32 cellular contexts compared by ENCODE assay signal in genomic region chr5:160929343-160929742, GRCh38.
DNase-seq lines count a peak whose midpoint lies in the region; ATAC-seq, FAIRE-seq and TF ChIP-seq lines count a peak whose summit lies in the region.
"Had no signal": no experiment of that assay in that cellular context is flagged by ENCODE, and none has a peak within 500 bp of the region (broad histone marks: within the 10 kb centered on the region; RNA-seq: fewer than 3 reads in every experiment).

No MANE protein-coding gene starts in this region.

- no peak overlapping the region for H3K4me3 ChIP-seq in GM23338
- H3K4me3 ChIP-seq in bronchial epithelial cell (ENCODE audit: low read depth, low read length), result no peak overlapping the region
- H3K4me3 ChIP-seq in stomach, result peak overlapping the region in 1 of 4 donors; percentile 16
- H3K4me3 ChIP-seq: coronary artery, pancreas, PC-9, testis had no signal

- H3K4me1 Mint-ChIP-seq in GM23338, result peaks cover 30% of the 10 kb centered on the region
- H3K4me1 Mint-ChIP-seq: memory B cell had no signal

- no peaks in the 10 kb centered on the region for H3K27me3 Mint-ChIP-seq in GM23338 (ENCODE audit: insufficient read depth, low read depth, poor library complexity)
- H3K27me3 Mint-ChIP-seq: effector memory CD8-positive, alpha-beta T cell; memory B cell had no signal

- no peaks in the 10 kb centered on the region for H3F3A ChIP-seq in GM23338 (replicated peaks; ENCODE audit: low read depth)

- no peaks in the 10 kb centered on the region for H4K20me1 ChIP-seq in GM23338 (replicated peaks; ENCODE audit: insufficient read depth)

- no peaks in the 10 kb centered on the region for H3K9me3 Mint-ChIP-seq in GM23338
- H3K9me3 Mint-ChIP-seq: CD8-positive, alpha-beta T cell; effector memory CD8-positive, alpha-beta T cell; neural crest cell; T-helper 1 cell treated with Interleukin-12 subunit alpha and Interleukin-12 subunit beta and Interleukin-4 antibody, amounts not matched to agents 30 μg/mL and 1 μg/mL, for 36 hours had no signal

- no peak overlapping the region for H3K4me3 Mint-ChIP-seq in GM23338
- H3K4me3 Mint-ChIP-seq: CD8-positive, alpha-beta T cell; effector memory CD8-positive, alpha-beta T cell; memory B cell; neural crest cell; T-helper 1 cell treated with Interleukin-12 subunit alpha and Interleukin-12 subunit beta and Interleukin-4 antibody, amounts not matched to agents 30 μg/mL and 1 μg/mL, for 36 hours had no signal

- DNase-seq in GM23338 (ENCODE audit: low spot score), result no peak
- DNase-seq in bronchial epithelial cell (ENCODE audit: low read depth), result peak; percentile 21
- DNase-seq in left colon, result peak; percentile 70 to 74
- peak; percentile 81 for DNase-seq in stomach
- no peak for DNase-seq in substantia nigra (lab: John Stamatoyannopoulos, UW)
- no peak for DNase-seq in SW480 (ENCODE audit: low spot score)
- DNase-seq in NCI-H748 treated with DMSO at 0.1 percent for 48 hours (lab: John Stamatoyannopoulos, UW), result no peak
- DNase-seq: activated CD4-positive, alpha-beta T cell treated with anti-CD3 and anti-CD28 coated beads, Interleukin-2, amount 50 U/mL, for 48 hours; activated CD4-positive, CD25-positive, alpha-beta regulatory T cell treated with anti-CD3 and anti-CD28 coated beads, Interleukin-2, amount 50 U/mL, for 72 hours; activated gamma-delta T cell treated with Interleukin-2 at 50 U/mL for 16 hours; activated T-cell treated with anti-CD3 and anti-CD28 coated beads, Interleukin-2, amount 50 U/mL, for 48 hours; BE2C; CD8-positive, alpha-beta T cell; DMS 273 treated with DMSO at 0.1 percent for 48 hours; effector memory CD8-positive, alpha-beta T cell; NCI-H146; NCI-H524 treated with DMSO at 0.1 percent for 48 hours; NK-92 treated with Interleukin-12 subunit alpha and Interleukin-12 subunit beta, amount 100 ng/mL, for 24 hours; pancreas; PC-9; retina; SK-N-SH; stimulated activated naive CD4-positive, alpha-beta T cell; testis had no signal

- peaks cover 3% of the 10 kb centered on the region; the same call in 1 of the 2 replicates for H3K9me2 ChIP-seq in GM23338 (ENCODE audit: insufficient read depth)
- H3K9me2 ChIP-seq: SK-N-SH had no signal

- no peaks in the 10 kb centered on the region for H3K9me3 ChIP-seq in stomach
- H3K9me3 ChIP-seq: BE2C, pancreas, SK-N-SH, testis had no signal

- no peak for FAIRE-seq in bronchial epithelial cell (lab: Jason Lieb, UNC)
- FAIRE-seq: astrocyte, frontal cortex, GM12891, pancreas had no signal

- TF ChIP-seq CTCF in GM23338 (conservative IDR thresholded peaks at IDR 0.05; ENCODE audit: low read depth in 2 of 2), result no peak
- no peak for TF ChIP-seq CTCF in bronchial epithelial cell (IDR thresholded peaks at IDR 0.05; ENCODE audit: insufficient read depth, low read length, severe bottlenecking)
- no peak for TF ChIP-seq CTCF in stomach (IDR thresholded peaks at IDR 0.05)

- no peaks in the 10 kb centered on the region for H3K27me3 ChIP-seq in GM23338 (ENCODE audit: insufficient read depth)
- no peaks in the 10 kb centered on the region for H3K27me3 ChIP-seq in bronchial epithelial cell (ENCODE audit: control insufficient read depth, insufficient read depth, low read length)
- no peaks in the 10 kb centered on the region for H3K27me3 ChIP-seq in stomach
- H3K27me3 ChIP-seq: BE2C, pancreas, testis had no signal

- H3K27ac Mint-ChIP-seq in GM23338, result no peak overlapping the region
- H3K27ac Mint-ChIP-seq: CD8-positive, alpha-beta T cell; effector memory CD8-positive, alpha-beta T cell; memory B cell; T-helper 1 cell treated with Interleukin-12 subunit alpha and Interleukin-12 subunit beta and Interleukin-4 antibody, amounts not matched to agents 30 μg/mL and 1 μg/mL, for 36 hours had no signal

- H3K4me1 ChIP-seq in GM23338 (ENCODE audit: insufficient read depth) (peaks cover 7% of the 10 kb centered on the region), stomach (peaks cover 10 to 46% (median 28%) of the 10 kb centered on the region in 4 donors)
- H3K4me1 ChIP-seq: BE2C had no signal

- intact Hi-C loops in left colon (cut with DNase I, micrococcal nuclease), result no loop called here
- intact Hi-C loops in stomach (cut with DNase I; ENCODE audit: low total_unique reads), result no loop called here

- H3K79me2 ChIP-seq in GM23338 (replicated peaks; ENCODE audit: insufficient read depth), result no peaks in the 10 kb centered on the region

- no peak overlapping the region; the same call in 1 of the 2 replicates for H2AFZ ChIP-seq in GM23338
- H2AFZ ChIP-seq: PC-9 had no signal

- no peak for TF ChIP-seq POLR2A in stomach (IDR thresholded peaks at IDR 0.05)

- ATAC-seq in GM23338 (peak; percentile 44), left colon (peak; percentile 79), HG03354 (IDR thresholded peaks at IDR 0.05; ENCODE audit: poor library complexity, severe bottlenecking, unreplicated experiment) (no peak)
- ATAC-seq: CD8-positive, alpha-beta T cell; effector memory CD8-positive, alpha-beta T cell had no signal

- H3K4me2 ChIP-seq in GM23338, result no peak overlapping the region
- H3K4me2 ChIP-seq: PC-9, SK-N-SH had no signal

- 40 to 73% (median 49%) methylated on average over 3 of the region's 3 CpGs for WGBS in stomach, 5 donors

- no peaks in the 10 kb centered on the region for H3K36me3 ChIP-seq in GM23338 (ENCODE audit: insufficient read depth)
- no peaks in the 10 kb centered on the region for H3K36me3 ChIP-seq in bronchial epithelial cell (ENCODE audit: control insufficient read depth, insufficient read depth, low read length)
- H3K36me3 ChIP-seq in stomach, result no peaks in the 10 kb centered on the region
- H3K36me3 ChIP-seq: BE2C, pancreas had no signal

- no peak for TF ChIP-seq EP300 in stomach (IDR thresholded peaks at IDR 0.05)

- H3K27ac ChIP-seq in GM23338 (ENCODE audit: low read depth) (no peak overlapping the region), stomach (peak overlapping the region in 4 of 5 donors; percentile 43 to 89 (median 56)), substantia nigra (ENCODE audit: low read depth, low read length, poor library complexity, severe bottlenecking) (no peak overlapping the region)
- H3K27ac ChIP-seq: coronary artery, pancreas, PC-9, testis had no signal

- no peaks in the 10 kb centered on the region for H3K36me3 Mint-ChIP-seq in GM23338 (ENCODE audit: low read depth)
- H3K36me3 Mint-ChIP-seq: CD8-positive, alpha-beta T cell; memory B cell had no signal

TF ChIP-seq in GM23338, 12 proteins besides CTCF, POLR2A, EP300 and RAD21 (continues in another document):
- no peak for TF ChIP-seq ZNF331 (CRISPR knock-in tag; IDR thresholded peaks at IDR 0.05; ENCODE audit: low read depth)
- no peak for TF ChIP-seq EZH2phosphoT487 (IDR thresholded peaks at IDR 0.05; ENCODE audit: unreplicated experiment)
- TF ChIP-seq, protein P1, sequence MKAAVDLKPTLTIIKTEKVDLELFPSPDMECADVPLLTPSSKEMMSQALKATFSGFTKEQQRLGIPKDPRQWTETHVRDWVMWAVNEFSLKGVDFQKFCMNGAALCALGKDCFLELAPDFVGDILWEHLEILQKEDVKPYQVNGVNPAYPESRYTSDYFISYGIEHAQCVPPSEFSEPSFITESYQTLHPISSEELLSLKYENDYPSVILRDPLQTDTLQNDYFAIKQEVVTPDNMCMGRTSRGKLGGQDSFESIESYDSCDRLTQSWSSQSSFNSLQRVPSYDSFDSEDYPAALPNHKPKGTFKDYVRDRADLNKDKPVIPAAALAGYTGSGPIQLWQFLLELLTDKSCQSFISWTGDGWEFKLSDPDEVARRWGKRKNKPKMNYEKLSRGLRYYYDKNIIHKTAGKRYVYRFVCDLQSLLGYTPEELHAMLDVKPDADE (IDR thresholded peaks at IDR 0.05), result no peak
- no peak for TF ChIP-seq STAT1 (IDR thresholded peaks at IDR 0.05; ENCODE audit: unreplicated experiment)
- TF ChIP-seq NANOG (IDR thresholded peaks at IDR 0.05; ENCODE audit: borderline replicate concordance), result no peak
- no peak for TF ChIP-seq ZNF114 (CRISPR knock-in tag; IDR thresholded peaks at IDR 0.05)
- no peak for TF ChIP-seq EZH2 (IDR thresholded peaks at IDR 0.05; ENCODE audit: low read depth, unreplicated experiment)
- TF ChIP-seq JUNB (IDR thresholded peaks at IDR 0.05; ENCODE audit: unreplicated experiment), result no peak
- no peak for TF ChIP-seq POLR2AphosphoS5 (IDR thresholded peaks at IDR 0.05; ENCODE audit: low read depth)
- TF ChIP-seq, protein P2, sequence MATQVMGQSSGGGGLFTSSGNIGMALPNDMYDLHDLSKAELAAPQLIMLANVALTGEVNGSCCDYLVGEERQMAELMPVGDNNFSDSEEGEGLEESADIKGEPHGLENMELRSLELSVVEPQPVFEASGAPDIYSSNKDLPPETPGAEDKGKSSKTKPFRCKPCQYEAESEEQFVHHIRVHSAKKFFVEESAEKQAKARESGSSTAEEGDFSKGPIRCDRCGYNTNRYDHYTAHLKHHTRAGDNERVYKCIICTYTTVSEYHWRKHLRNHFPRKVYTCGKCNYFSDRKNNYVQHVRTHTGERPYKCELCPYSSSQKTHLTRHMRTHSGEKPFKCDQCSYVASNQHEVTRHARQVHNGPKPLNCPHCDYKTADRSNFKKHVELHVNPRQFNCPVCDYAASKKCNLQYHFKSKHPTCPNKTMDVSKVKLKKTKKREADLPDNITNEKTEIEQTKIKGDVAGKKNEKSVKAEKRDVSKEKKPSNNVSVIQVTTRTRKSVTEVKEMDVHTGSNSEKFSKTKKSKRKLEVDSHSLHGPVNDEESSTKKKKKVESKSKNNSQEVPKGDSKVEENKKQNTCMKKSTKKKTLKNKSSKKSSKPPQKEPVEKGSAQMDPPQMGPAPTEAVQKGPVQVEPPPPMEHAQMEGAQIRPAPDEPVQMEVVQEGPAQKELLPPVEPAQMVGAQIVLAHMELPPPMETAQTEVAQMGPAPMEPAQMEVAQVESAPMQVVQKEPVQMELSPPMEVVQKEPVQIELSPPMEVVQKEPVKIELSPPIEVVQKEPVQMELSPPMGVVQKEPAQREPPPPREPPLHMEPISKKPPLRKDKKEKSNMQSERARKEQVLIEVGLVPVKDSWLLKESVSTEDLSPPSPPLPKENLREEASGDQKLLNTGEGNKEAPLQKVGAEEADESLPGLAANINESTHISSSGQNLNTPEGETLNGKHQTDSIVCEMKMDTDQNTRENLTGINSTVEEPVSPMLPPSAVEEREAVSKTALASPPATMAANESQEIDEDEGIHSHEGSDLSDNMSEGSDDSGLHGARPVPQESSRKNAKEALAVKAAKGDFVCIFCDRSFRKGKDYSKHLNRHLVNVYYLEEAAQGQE (IDR thresholded peaks at IDR 0.05; ENCODE audit: unreplicated experiment), result no peak

Comparison
In these comparisons a context has a peak if more than half of its experiments do, and no peak if none do; other contexts are left out.
1. DNase-seq: peak in bronchial epithelial cell (single experiment), left colon (2 of 2) and stomach (single experiment); none in GM23338 (single experiment), substantia nigra (0 of 49), SW480 (single experiment) and NCI-H748 treated with DMSO at 0.1 percent for 48 hours (single experiment).
2. H3K27ac ChIP-seq: peak in stomach (4 of 5); none in GM23338 (single experiment) and substantia nigra (single experiment).